ENCODE assay signal across 8 cellular contexts in genomic region chr18:57820573-57820972, GRCh38. TPM values are rescaled to one million over a fixed set of nuclear protein-coding genes. Genes with fewer than 3 reads are reported as not detected.
A peak's percentile ranks its signal among the peaks of the same experiment; 100 is the strongest.
DNase-seq lines count a peak whose midpoint lies in the region; ATAC-seq and TF ChIP-seq lines count a peak whose summit lies in the region.
"Not testable (repeated sequence)": the region's sequence is repeated elsewhere in the genome, so short reads cannot be mapped to it uniquely, and the experiment has no call there.

No MANE protein-coding gene starts in this region.

- not testable (repeated sequence) for H3K4me3 Mint-ChIP-seq in MCF 10A (ENCODE audit: unreplicated experiment)

- H3K79me2 ChIP-seq in SK-N-SH (ENCODE audit: insufficient read depth); osteoblast (ENCODE audit: insufficient read depth, low read length): not testable (repeated sequence)

- CTCF ChIA-PET in AG04450 (lab: Charles Lee), result interaction anchor here (0.5 kb wide), 1 partner anchor 53 kb away, joined by 3 read pairs; no protein-coding TSS in a partner anchor
- CTCF ChIA-PET in SK-N-SH (lab: Yijun Ruan, JAX), result interaction anchor here (0.9 kb wide), 1 partner anchor 9 kb away, joined by 3 read pairs; no protein-coding TSS in a partner anchor
- CTCF ChIA-PET in MCF 10A (lab: Yijun Ruan, JAX), result not testable (repeated sequence)

- H2AFZ ChIP-seq in SK-N-SH (ENCODE audit: low read depth) (0 out of 2 replicates have a peak overlapping the region, but pooled peaks have one; percentile 64), osteoblast (ENCODE audit: low read length) (peak overlapping the region; percentile 40)

- not testable (repeated sequence) for H3K9me3 Mint-ChIP-seq in MCF 10A (ENCODE audit: unreplicated experiment)

- H3K36me3 Mint-ChIP-seq in MCF 10A (ENCODE audit: insufficient read depth, unreplicated experiment), result not testable (repeated sequence)

- H4K20me1 ChIP-seq in SK-N-SH (ENCODE audit: insufficient read depth); osteoblast (ENCODE audit: insufficient read depth, low read length): not testable (repeated sequence)

- not testable (repeated sequence) for H3K9me2 ChIP-seq in SK-N-SH

- intact Hi-C loops in MCF 10A (cut with micrococcal nuclease); left ventricle myocardium inferior (cut with micrococcal nuclease): not testable (repeated sequence)

- not testable (repeated sequence) for TF ChIP-seq POLR2A in erythroblast (IDR thresholded peaks at IDR 0.05; ENCODE audit: low read length)

- not testable (repeated sequence) for H3K27me3 Mint-ChIP-seq in MCF 10A (ENCODE audit: insufficient read depth, unreplicated experiment)

- BruUV-seq in MCF 10A (replicated peaks; lab: Mats Ljungman, UMichigan), result TSS peak; percentile 39

- TF ChIP-seq CTCF in AG04450 (IDR thresholded peaks at IDR 0.05; ENCODE audit: low read depth, low read length); SK-N-SH (IDR thresholded peaks at IDR 0.05); MCF 10A (IDR thresholded peaks at IDR 0.05; ENCODE audit: unreplicated experiment); left ventricle myocardium inferior (IDR thresholded peaks at IDR 0.05; ENCODE audit: borderline replicate concordance); osteoblast (IDR thresholded peaks at IDR 0.05; ENCODE audit: extremely low read depth, low read depth, low read length); thoracic aorta (IDR thresholded peaks at IDR 0.05): not testable (repeated sequence)

- not testable (repeated sequence) for H3K4me2 ChIP-seq in SK-N-SH
- H3K4me2 ChIP-seq in osteoblast (ENCODE audit: insufficient read depth, low read length), result peak overlapping the region; percentile 63

- H3K9ac ChIP-seq in SK-N-SH, result peak overlapping the region; percentile 14; the same call in 1 of the 2 replicates

- H3K27ac ChIP-seq in AG04450 (ENCODE audit: low read depth, low read length), result peak overlapping the region; percentile 68
- peak overlapping the region; percentile 45 to 69; a peak in 3 of 4 replicates for H3K27ac ChIP-seq in SK-N-SH (ENCODE audit: low read depth in 2 of 2, low read length in 1 of 2)
- H3K27ac ChIP-seq in left ventricle myocardium inferior (replicated peaks), result peak overlapping the region; percentile 69
- peak overlapping the region; percentile 81 for H3K27ac ChIP-seq in osteoblast (ENCODE audit: low read depth, low read length)
- H3K27ac ChIP-seq in thoracic aorta, result peak overlapping the region; percentile 50 to 72

- not testable (repeated sequence) for TF ChIP-seq RAD21 in SK-N-SH (IDR thresholded peaks at IDR 0.05; ENCODE audit: low read length)

- H3K4me3 ChIP-seq in AG04450 (ENCODE audit: low read depth, low read length); SK-N-SH (ENCODE audit: low read depth in 2 of 2, low read length in 1 of 2); left ventricle myocardium inferior; osteoblast (ENCODE audit: insufficient read depth, low read length); thoracic aorta: not testable (repeated sequence)

- H3F3A ChIP-seq in SK-N-SH (replicated peaks; ENCODE audit: insufficient read depth), result not testable (repeated sequence)

- 98% methylated on average over 2 of the region's 2 CpGs for WGBS in SK-N-SH (ENCODE audit: low lambda C conversion rate)

- ATAC-seq in thoracic aorta (ENCODE audit: insufficient number of reproducible peaks, low FRiP score, low read depth), result not testable (repeated sequence)

- POLR2A ChIA-PET in AG04450 (lab: Yijun Ruan, JAX) (interaction anchor here (0.8 kb wide), 1 partner anchor 25 kb away, joined by 3 read pairs; no protein-coding TSS in a partner anchor), MCF 10A (lab: Yijun Ruan, JAX) (interaction anchor here (0.6 to 1.4 kb wide), 4 partner anchors 11 to 202 kb away, joined by 3 to 4 read pairs (median 3); no protein-coding TSS in a partner anchor)
- POLR2A ChIA-PET in SK-N-SH (lab: Yijun Ruan, JAX), result not testable (repeated sequence)

- H3K27ac Mint-ChIP-seq in MCF 10A (ENCODE audit: low read depth, unreplicated experiment), result peak overlapping the region; percentile 80

- not testable (repeated sequence) for DNase-seq in AG04450 (ENCODE audit: low read depth, low spot score); SK-N-SH; MCF 10A (ENCODE audit: unreplicated experiment); left ventricle myocardium inferior; osteoblast (ENCODE audit: insufficient read length, low spot score, missing footprints); thoracic aorta (ENCODE audit: low spot score)
- DNase-seq in NCI-H1417 (lab: John Stamatoyannopoulos, UW), result peak in 2 of 3 experiments; percentile 28 to 53
- peak; percentile 50 to 77 for DNase-seq in erythroblast (lab: John Stamatoyannopoulos, UW)

- not testable (repeated sequence) for H3K36me3 ChIP-seq in SK-N-SH (replicated peaks in 1 of 2; ENCODE audit: control insufficient read depth in 1 of 2, insufficient read depth in 2 of 2, low read length in 1 of 2); left ventricle myocardium inferior; osteoblast (ENCODE audit: insufficient read depth, low read length); thoracic aorta

- TF ChIP-seq EP300 in SK-N-SH (IDR thresholded peaks at IDR 0.05; ENCODE audit: borderline replicate concordance in 1 of 2, low read depth in 1 of 2, low read length in 1 of 2), result not testable (repeated sequence)

- not testable (repeated sequence) for H3K27me3 ChIP-seq in AG04450 (ENCODE audit: control insufficient read depth, insufficient read depth, low read length); SK-N-SH (ENCODE audit: insufficient read depth); left ventricle myocardium inferior (ENCODE audit: low read depth); osteoblast (ENCODE audit: insufficient read depth, low read length); thoracic aorta (replicated peaks; ENCODE audit: insufficient read depth)

- peaks cover 15% of the 10 kb centered on the region for H3K4me1 Mint-ChIP-seq in MCF 10A (ENCODE audit: insufficient read depth, unreplicated experiment)

- H3K4me1 ChIP-seq in SK-N-SH (ENCODE audit: control insufficient read depth in 1 of 2, insufficient read depth in 2 of 2, low read depth in 1 of 2, low read length in 1 of 2) (peaks cover 3 to 15% of the 10 kb centered on the region in 2 experiments; a peak in 2 of 4 replicates), left ventricle myocardium inferior (peaks cover 18% of the 10 kb centered on the region), osteoblast (ENCODE audit: insufficient read depth, low read length) (peaks cover 15% of the 10 kb centered on the region), thoracic aorta (ENCODE audit: control insufficient read depth in 1 of 2, low read depth in 2 of 2) (peaks cover 0 to 17% of the 10 kb centered on the region in 2 donors)

- H3K9me3 ChIP-seq in AG04450 (ENCODE audit: control insufficient read depth, insufficient read depth, low read length); SK-N-SH; left ventricle myocardium inferior (replicated peaks); osteoblast (ENCODE audit: low read depth, low read length); thoracic aorta: not testable (repeated sequence)

RNA-seq across cellular contexts. Expression of gene ATP8B1, which starts 17.5 kb away (rescaled TPM):
- polyA plus RNA-seq in AG04450 (2011; rRNA removed), result 59.8 and 77.6 TPM in 2 replicates
- polyA minus RNA-seq in AG04450 (2011; rRNA and poly(A)+ RNA removed), result 73.5 and 97.0 TPM in 2 replicates
- 43.8 and 60.4 TPM in 2 replicates for polyA plus RNA-seq in SK-N-SH (2012; rRNA removed)
- 52.8 and 56.2 TPM in 2 replicates for polyA plus RNA-seq in SK-N-SH (2012; cell fraction: cytosol; rRNA removed)
- 38.6 and 73.5 TPM in 2 replicates for polyA plus RNA-seq in SK-N-SH (2012; cell fraction: nucleus; rRNA removed)
- total RNA-seq in MCF 10A (2022), result 1.4 and 1.8 TPM in 2 replicates
- 8.6 TPM for total RNA-seq in left ventricle myocardium inferior
- total RNA-seq in osteoblast, result 41.5 and 46.7 TPM in 2 replicates
- 100 to 1,000 TPM in 1 of 2 donors, 10 to 100 TPM in 1; 68.7 to 111 TPM for total RNA-seq in thoracic aorta
